In the genomic region with DNA sequence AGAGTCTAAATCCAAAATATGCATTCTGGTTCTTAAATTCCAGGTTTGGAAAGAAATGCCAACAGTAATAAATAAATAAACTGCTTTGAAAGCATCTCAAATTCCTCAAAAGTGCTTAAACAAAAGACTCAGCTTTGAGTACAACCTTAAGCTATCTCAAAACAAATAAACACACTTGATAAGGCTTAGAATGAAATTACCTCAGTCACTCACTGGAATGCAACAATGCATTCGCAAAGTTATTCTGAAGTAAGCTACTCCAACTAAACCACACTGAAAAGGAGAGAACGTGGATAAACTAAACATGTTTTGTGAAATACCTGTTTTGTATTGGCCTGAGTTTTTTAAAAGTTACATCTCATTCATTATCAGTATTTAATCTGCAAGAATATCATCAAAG, we compare ENCODE assay signal across 1 cellular context.
TF ChIP-seq lines count a peak whose summit lies in the region.

No MANE protein-coding gene starts in this region.

TF ChIP-seq in HEK293, 187 proteins besides CTCF, POLR2A, EP300 and RAD21 (continued from another document):
- TF ChIP-seq TSHZ1 (tag by site-specific recombination; IDR thresholded peaks at IDR 0.05; ENCODE audit: borderline replicate concordance) (peak; percentile 86; the same call in 1 of the 2 replicates), ZNF2 (tag by site-specific recombination; IDR thresholded peaks at IDR 0.05) (peak; percentile 97), KLF7 (tag by site-specific recombination; IDR thresholded peaks at IDR 0.05; ENCODE audit: borderline replicate concordance) (no peak), ZNF707 (tag by site-specific recombination; IDR thresholded peaks at IDR 0.05) (no peak), ZNF214 (tag by site-specific recombination; IDR thresholded peaks at IDR 0.05; ENCODE audit: borderline replicate concordance) (no peak), HOXD13 (CRISPR knock-in tag; IDR thresholded peaks at IDR 0.05; ENCODE audit: borderline replicate concordance) (no peak), ZBTB1 (tag by site-specific recombination; IDR thresholded peaks at IDR 0.05) (0 out of 2 replicates have a peak, but pooled peaks have one; percentile 56), ZNF350 (tag by site-specific recombination; IDR thresholded peaks at IDR 0.05) (no peak), ZBTB21 (tag by site-specific recombination; IDR thresholded peaks at IDR 0.05) (peak; percentile 57; the same call in 1 of the 2 replicates), ZNF768 (tag by site-specific recombination; IDR thresholded peaks at IDR 0.05) (no peak), KLF17 (tag by site-specific recombination; IDR thresholded peaks at IDR 0.05) (peak; percentile 54; the same call in 1 of the 2 replicates), KLF1 (tag by site-specific recombination; IDR thresholded peaks at IDR 0.05) (peak; percentile 66), ZNF548 (tag by site-specific recombination; IDR thresholded peaks at IDR 0.05) (no peak), ZNF26 (tag by site-specific recombination; IDR thresholded peaks at IDR 0.05) (no peak), ZNF184 (tag by site-specific recombination; IDR thresholded peaks at IDR 0.05) (peak; percentile 32; the same call in 1 of the 2 replicates), PRDM6 (tag by site-specific recombination; IDR thresholded peaks at IDR 0.05) (peak; percentile 97), YY2 (tag by site-specific recombination; IDR thresholded peaks at IDR 0.05) (no peak), KLF9 (tag by site-specific recombination; IDR thresholded peaks at IDR 0.05; ENCODE audit: low read depth) (no peak), ZNF175 (tag by site-specific recombination; IDR thresholded peaks at IDR 0.05) (no peak), ZSCAN4 (tag by site-specific recombination; IDR thresholded peaks at IDR 0.05) (no peak), MYNN (tag by site-specific recombination; IDR thresholded peaks at IDR 0.05; ENCODE audit: borderline replicate concordance) (no peak), ZIC2 (tag by site-specific recombination; IDR thresholded peaks at IDR 0.05) (no peak), ZNF629 (tag by site-specific recombination; IDR thresholded peaks at IDR 0.05) (peak; percentile 81), ZNF24 (tag by site-specific recombination; IDR thresholded peaks at IDR 0.05) (peak; percentile 83), OSR2 (tag by site-specific recombination; IDR thresholded peaks at IDR 0.05) (peak; percentile 89), ZNF544 (tag by site-specific recombination; IDR thresholded peaks at IDR 0.05) (no peak), ZNF404 (tag by site-specific recombination; IDR thresholded peaks at IDR 0.05) (no peak), GLI2 (tag by site-specific recombination; IDR thresholded peaks at IDR 0.05; ENCODE audit: borderline replicate concordance, low read depth) (peak; percentile 69; the same call in 1 of the 2 replicates), WT1 (tag by site-specific recombination; IDR thresholded peaks at IDR 0.05) (peak; percentile 60; the same call in 1 of the 2 replicates), PRDM4 (tag by site-specific recombination; IDR thresholded peaks at IDR 0.05) (peak; percentile 59; the same call in 1 of the 2 replicates), ZSCAN30 (tag by site-specific recombination; IDR thresholded peaks at IDR 0.05) (0 out of 2 replicates have a peak, but pooled peaks have one; percentile 45), ZNF843 (tag by site-specific recombination; IDR thresholded peaks at IDR 0.05) (peak; percentile 96), MZF1 (tag by site-specific recombination; IDR thresholded peaks at IDR 0.05; ENCODE audit: borderline replicate concordance) (no peak), ZNF580 (tag by site-specific recombination; IDR thresholded peaks at IDR 0.05) (peak; percentile 95), ZNF473 (tag by site-specific recombination; IDR thresholded peaks at IDR 0.05) (no peak), ZNF610 (tag by site-specific recombination; IDR thresholded peaks at IDR 0.05; ENCODE audit: borderline replicate concordance) (no peak)
- TF ChIP-seq, protein P1, sequence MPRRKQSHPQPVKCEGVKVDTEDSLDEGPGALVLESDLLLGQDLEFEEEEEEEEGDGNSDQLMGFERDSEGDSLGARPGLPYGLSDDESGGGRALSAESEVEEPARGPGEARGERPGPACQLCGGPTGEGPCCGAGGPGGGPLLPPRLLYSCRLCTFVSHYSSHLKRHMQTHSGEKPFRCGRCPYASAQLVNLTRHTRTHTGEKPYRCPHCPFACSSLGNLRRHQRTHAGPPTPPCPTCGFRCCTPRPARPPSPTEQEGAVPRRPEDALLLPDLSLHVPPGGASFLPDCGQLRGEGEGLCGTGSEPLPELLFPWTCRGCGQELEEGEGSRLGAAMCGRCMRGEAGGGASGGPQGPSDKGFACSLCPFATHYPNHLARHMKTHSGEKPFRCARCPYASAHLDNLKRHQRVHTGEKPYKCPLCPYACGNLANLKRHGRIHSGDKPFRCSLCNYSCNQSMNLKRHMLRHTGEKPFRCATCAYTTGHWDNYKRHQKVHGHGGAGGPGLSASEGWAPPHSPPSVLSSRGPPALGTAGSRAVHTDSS (tag by site-specific recombination; IDR thresholded peaks at IDR 0.05) = no peak
- TF ChIP-seq, protein P2, sequence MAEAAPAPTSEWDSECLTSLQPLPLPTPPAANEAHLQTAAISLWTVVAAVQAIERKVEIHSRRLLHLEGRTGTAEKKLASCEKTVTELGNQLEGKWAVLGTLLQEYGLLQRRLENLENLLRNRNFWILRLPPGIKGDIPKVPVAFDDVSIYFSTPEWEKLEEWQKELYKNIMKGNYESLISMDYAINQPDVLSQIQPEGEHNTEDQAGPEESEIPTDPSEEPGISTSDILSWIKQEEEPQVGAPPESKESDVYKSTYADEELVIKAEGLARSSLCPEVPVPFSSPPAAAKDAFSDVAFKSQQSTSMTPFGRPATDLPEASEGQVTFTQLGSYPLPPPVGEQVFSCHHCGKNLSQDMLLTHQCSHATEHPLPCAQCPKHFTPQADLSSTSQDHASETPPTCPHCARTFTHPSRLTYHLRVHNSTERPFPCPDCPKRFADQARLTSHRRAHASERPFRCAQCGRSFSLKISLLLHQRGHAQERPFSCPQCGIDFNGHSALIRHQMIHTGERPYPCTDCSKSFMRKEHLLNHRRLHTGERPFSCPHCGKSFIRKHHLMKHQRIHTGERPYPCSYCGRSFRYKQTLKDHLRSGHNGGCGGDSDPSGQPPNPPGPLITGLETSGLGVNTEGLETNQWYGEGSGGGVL (tag by site-specific recombination; IDR thresholded peaks at IDR 0.05) = no peak
- TF ChIP-seq, protein P3, sequence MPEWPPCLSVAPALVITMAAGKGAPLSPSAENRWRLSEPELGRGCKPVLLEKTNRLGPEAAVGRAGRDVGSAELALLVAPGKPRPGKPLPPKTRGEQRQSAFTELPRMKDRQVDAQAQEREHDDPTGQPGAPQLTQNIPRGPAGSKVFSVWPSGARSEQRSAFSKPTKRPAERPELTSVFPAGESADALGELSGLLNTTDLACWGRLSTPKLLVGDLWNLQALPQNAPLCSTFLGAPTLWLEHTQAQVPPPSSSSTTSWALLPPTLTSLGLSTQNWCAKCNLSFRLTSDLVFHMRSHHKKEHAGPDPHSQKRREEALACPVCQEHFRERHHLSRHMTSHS (tag by site-specific recombination; IDR thresholded peaks at IDR 0.05) = 0 out of 2 replicates have a peak, but pooled peaks have one; percentile 57
